7 cellular contexts compared by ENCODE assay signal in the genomic region with DNA sequence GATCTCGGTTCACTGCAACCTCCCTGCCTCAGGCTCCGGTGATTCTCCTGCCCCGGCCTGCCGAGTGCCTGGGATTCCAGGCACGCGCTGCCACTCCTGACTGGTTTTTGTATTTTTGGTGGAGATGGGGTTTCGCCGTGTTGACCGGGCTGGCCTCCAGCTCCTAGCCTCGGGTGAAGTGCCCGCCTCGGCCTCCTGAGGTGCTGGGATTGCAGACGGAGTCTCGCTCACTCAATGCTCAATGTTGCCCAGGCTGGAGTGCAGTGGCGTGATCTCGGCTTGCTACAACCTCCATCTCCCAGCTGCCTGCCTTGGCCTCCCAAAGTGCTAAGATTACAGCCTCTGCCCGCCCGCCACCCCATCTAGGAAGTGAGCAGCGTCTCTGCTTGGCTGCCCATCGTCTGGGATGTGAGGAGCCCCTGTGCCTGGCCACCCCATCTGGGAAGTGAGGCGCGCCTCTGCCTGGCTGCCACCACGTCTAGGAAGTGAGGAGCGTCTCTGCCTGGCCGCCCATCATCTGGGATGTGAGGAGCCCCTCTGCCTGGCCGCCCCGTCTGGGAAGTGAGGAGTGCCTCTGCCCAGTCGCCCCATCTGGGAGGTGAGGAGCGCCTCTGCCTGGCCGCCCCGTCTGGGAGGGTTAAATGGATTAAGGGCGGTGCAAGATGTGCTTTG. TPM values are rescaled to one million over a fixed set of nuclear protein-coding genes. Genes with fewer than 3 reads are reported as not detected.
"Had no signal": no experiment of that assay in that cellular context is flagged by ENCODE, and none has a peak within 500 bp of the region (broad histone marks: within the 10 kb centered on the region; RNA-seq: fewer than 3 reads in every experiment).

No MANE protein-coding gene starts in this region.

RNA-seq across cellular contexts. Expression of gene SLC47A2, which starts 31.3 kb away (rescaled TPM):
- total RNA-seq: GM23248, GM23338, H1, H4, H7, H9, HFFc6 had no signal
